1 cellular context compared by ENCODE assay signal in genomic region chr6:97958143-97958542, GRCh38.
TF ChIP-seq lines count a peak whose summit lies in the region.

No MANE protein-coding gene starts in this region.

TF ChIP-seq in GM23338, 12 proteins besides CTCF, POLR2A, EP300 and RAD21 (continued from another document):
- no peak for TF ChIP-seq ZNF462 (CRISPR knock-in tag; IDR thresholded peaks at IDR 0.05)
- TF ChIP-seq ETS1 (IDR thresholded peaks at IDR 0.05): no peak
- no peak for TF ChIP-seq ZNF114 (CRISPR knock-in tag; IDR thresholded peaks at IDR 0.05)
- TF ChIP-seq NANOG (IDR thresholded peaks at IDR 0.05; ENCODE audit: borderline replicate concordance): no peak
- TF ChIP-seq, protein P1, sequence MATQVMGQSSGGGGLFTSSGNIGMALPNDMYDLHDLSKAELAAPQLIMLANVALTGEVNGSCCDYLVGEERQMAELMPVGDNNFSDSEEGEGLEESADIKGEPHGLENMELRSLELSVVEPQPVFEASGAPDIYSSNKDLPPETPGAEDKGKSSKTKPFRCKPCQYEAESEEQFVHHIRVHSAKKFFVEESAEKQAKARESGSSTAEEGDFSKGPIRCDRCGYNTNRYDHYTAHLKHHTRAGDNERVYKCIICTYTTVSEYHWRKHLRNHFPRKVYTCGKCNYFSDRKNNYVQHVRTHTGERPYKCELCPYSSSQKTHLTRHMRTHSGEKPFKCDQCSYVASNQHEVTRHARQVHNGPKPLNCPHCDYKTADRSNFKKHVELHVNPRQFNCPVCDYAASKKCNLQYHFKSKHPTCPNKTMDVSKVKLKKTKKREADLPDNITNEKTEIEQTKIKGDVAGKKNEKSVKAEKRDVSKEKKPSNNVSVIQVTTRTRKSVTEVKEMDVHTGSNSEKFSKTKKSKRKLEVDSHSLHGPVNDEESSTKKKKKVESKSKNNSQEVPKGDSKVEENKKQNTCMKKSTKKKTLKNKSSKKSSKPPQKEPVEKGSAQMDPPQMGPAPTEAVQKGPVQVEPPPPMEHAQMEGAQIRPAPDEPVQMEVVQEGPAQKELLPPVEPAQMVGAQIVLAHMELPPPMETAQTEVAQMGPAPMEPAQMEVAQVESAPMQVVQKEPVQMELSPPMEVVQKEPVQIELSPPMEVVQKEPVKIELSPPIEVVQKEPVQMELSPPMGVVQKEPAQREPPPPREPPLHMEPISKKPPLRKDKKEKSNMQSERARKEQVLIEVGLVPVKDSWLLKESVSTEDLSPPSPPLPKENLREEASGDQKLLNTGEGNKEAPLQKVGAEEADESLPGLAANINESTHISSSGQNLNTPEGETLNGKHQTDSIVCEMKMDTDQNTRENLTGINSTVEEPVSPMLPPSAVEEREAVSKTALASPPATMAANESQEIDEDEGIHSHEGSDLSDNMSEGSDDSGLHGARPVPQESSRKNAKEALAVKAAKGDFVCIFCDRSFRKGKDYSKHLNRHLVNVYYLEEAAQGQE (IDR thresholded peaks at IDR 0.05; ENCODE audit: unreplicated experiment): no peak
- TF ChIP-seq EZH2 (IDR thresholded peaks at IDR 0.05; ENCODE audit: low read depth, unreplicated experiment): no peak
- no peak for TF ChIP-seq POLR2AphosphoS5 (IDR thresholded peaks at IDR 0.05; ENCODE audit: low read depth)
- TF ChIP-seq CREB1 (CRISPR knock-in tag; IDR thresholded peaks at IDR 0.05; ENCODE audit: low read depth): no peak
- TF ChIP-seq STAT1 (IDR thresholded peaks at IDR 0.05; ENCODE audit: unreplicated experiment): no peak
TF ChIP-seq in GM23338: peak in this region for 0.
